28 cellular contexts compared by ENCODE assay signal in the genomic region with DNA sequence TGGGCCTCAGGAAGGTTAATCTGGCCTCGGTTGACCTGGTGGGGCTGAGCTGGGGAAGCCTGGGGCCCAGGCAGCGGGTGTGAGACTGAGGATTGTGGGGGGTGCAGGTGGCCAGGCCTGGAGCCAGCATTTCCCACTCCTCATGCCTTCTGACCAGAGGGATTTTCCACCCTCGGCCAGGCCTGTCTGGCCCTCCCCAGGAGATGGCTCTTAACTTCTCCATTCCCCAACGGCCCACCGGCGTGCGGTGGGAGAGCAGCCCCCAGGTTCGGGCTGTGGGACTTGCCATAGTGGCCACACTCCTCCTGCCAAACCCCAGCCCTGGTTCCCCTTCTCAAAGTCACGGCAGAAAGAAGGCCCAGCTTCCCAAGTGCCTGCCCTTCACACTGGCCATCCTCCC.
"Had no signal": no experiment of that assay in that cellular context is flagged by ENCODE, and none has a peak within 500 bp of the region (broad histone marks: within the 10 kb centered on the region; RNA-seq: fewer than 3 reads in every experiment).

No MANE protein-coding gene starts in this region.

- H3K9me3 Mint-ChIP-seq: dendritic cell treated with granulocyte-macrophage colony-stimulating factor and Interleukin-4, amounts not matched to agents 40 ng/mL and 50 ng/mL, for 4 days; naive thymus-derived CD8-positive, alpha-beta T cell; nephron progenitor cell; stimulated activated naive CD8-positive, alpha-beta T cell treated with anti-CD3 and anti-CD28 coated beads, Interleukin-15, amount 100 ng/mL, for 72 hours had no signal

- DNase-seq: colonic mucosa; effector CD8-positive, alpha-beta T cell; foreskin keratinocyte; heart left ventricle; kidney; left lung; naive thymus-derived CD8-positive, alpha-beta T cell; nephron progenitor cell; occipital lobe; stimulated activated CD4-positive, alpha-beta T cell treated with anti-CD3 and anti-CD28 coated beads, Interleukin-12 subunit alpha, Interleukin-12 subunit beta, amount 100 ng/mL, for 4 hours; stimulated activated CD4-positive, alpha-beta T cell treated with anti-CD3 and anti-CD28 coated beads, Interleukin-1b, Interleukin-23, amount 100 ng/mL, for 48 hours; stimulated activated CD4-positive, alpha-beta T cell treated with anti-CD3 and anti-CD28 coated beads, Interleukin-4, amount 100 ng/mL, for 1 hour; stimulated activated CD8-positive, alpha-beta memory T cell treated with anti-CD3 and anti-CD28 coated beads, Interleukin-4, amount 100 ng/mL, for 48 hours; stimulated activated naive CD4-positive, alpha-beta T cell; stimulated activated naive CD8-positive, alpha-beta T cell treated with anti-CD3 and anti-CD28 coated beads, Interleukin-15, amount 100 ng/mL, for 72 hours; transverse colon; upper lobe of right lung; uterus had no signal

- H3K9me3 ChIP-seq: colonic mucosa, esophagus muscularis mucosa, gastroesophageal sphincter, heart left ventricle, left lung, pancreas, prostate gland, right atrium auricular region, suprapubic skin, transverse colon, upper lobe of right lung, uterus had no signal

- H3K4me3 ChIP-seq: colonic mucosa, esophagus muscularis mucosa, gastroesophageal sphincter, heart left ventricle, hepatocyte, left lung, pancreas, prostate gland, right atrium auricular region, smooth muscle cell, suprapubic skin, transverse colon, upper lobe of right lung, uterus had no signal

- H3K4me3 Mint-ChIP-seq: dendritic cell treated with granulocyte-macrophage colony-stimulating factor and Interleukin-4, amounts not matched to agents 40 ng/mL and 50 ng/mL, for 4 days; naive thymus-derived CD8-positive, alpha-beta T cell; nephron progenitor cell; stimulated activated naive CD8-positive, alpha-beta T cell treated with anti-CD3 and anti-CD28 coated beads, Interleukin-15, amount 100 ng/mL, for 72 hours had no signal

- H3K27me3 ChIP-seq: colonic mucosa, hepatocyte, right atrium auricular region, uterus had no signal

- H3K27ac Mint-ChIP-seq: nephron progenitor cell had no signal

- ATAC-seq: foreskin keratinocyte; gastroesophageal sphincter; left lung; naive thymus-derived CD8-positive, alpha-beta T cell; pancreas; sciatic nerve; stimulated activated naive CD8-positive, alpha-beta T cell treated with anti-CD3 and anti-CD28 coated beads, Interleukin-15, amount 100 ng/mL, for 72 hours had no signal

- H3K27ac ChIP-seq: colonic mucosa, esophagus muscularis mucosa, foreskin keratinocyte, gastroesophageal sphincter, heart left ventricle, hepatocyte, left lung, pancreas, prostate gland, right atrium auricular region, suprapubic skin, transverse colon, upper lobe of right lung, uterus had no signal

- H3K4me1 ChIP-seq: colonic mucosa, esophagus muscularis mucosa, foreskin keratinocyte, gastroesophageal sphincter, heart left ventricle, left lung, pancreas, prostate gland, right atrium auricular region, suprapubic skin, transverse colon, upper lobe of right lung, uterus had no signal

- H3K36me3 ChIP-seq: colonic mucosa, esophagus muscularis mucosa, gastroesophageal sphincter, heart left ventricle, left lung, pancreas, prostate gland, right atrium auricular region, suprapubic skin, transverse colon, upper lobe of right lung, uterus had no signal

- H3K36me3 Mint-ChIP-seq: naive thymus-derived CD8-positive, alpha-beta T cell had no signal

- H3K4me1 Mint-ChIP-seq: stimulated activated naive CD8-positive, alpha-beta T cell treated with anti-CD3 and anti-CD28 coated beads, Interleukin-15, amount 100 ng/mL, for 72 hours had no signal
